Comparison of ENCODE assay signal across 2 cellular contexts in genomic region chr20:36150847-36151539, GRCh38.
TF ChIP-seq lines count a peak whose summit lies in the region.

No MANE protein-coding gene starts in this region.

TF ChIP-seq in HepG2, 621 proteins besides CTCF, POLR2A, EP300 and RAD21 (continues in another document):
- TF ChIP-seq ZNF276 (CRISPR knock-in tag; IDR thresholded peaks at IDR 0.05; ENCODE audit: low read depth) (peak; percentile 69; the same call in 1 of the 2 replicates), ESRRA (CRISPR knock-in tag; IDR thresholded peaks at IDR 0.05; ENCODE audit: low read depth) (peak; percentile 85), SMAD3 (CRISPR knock-in tag; IDR thresholded peaks at IDR 0.05) (peak; percentile 15; the same call in 1 of the 2 replicates), ZNF644 (CRISPR knock-in tag; IDR thresholded peaks at IDR 0.05; ENCODE audit: low read depth) (peak; percentile 27; the same call in 1 of the 2 replicates), ZBTB7A (CRISPR knock-in tag; IDR thresholded peaks at IDR 0.05) (peak; percentile 96), ZNF761 (CRISPR knock-in tag; conservative IDR thresholded peaks at IDR 0.05) (no peak), HDAC1 (CRISPR knock-in tag; IDR thresholded peaks at IDR 0.05) (peak; percentile 91), ZNF747 (CRISPR knock-in tag; IDR thresholded peaks at IDR 0.05; ENCODE audit: borderline replicate concordance) (no peak), HOXA5 (CRISPR knock-in tag; IDR thresholded peaks at IDR 0.05) (peak; percentile 50; the same call in 1 of the 2 replicates), THRA (CRISPR knock-in tag; IDR thresholded peaks at IDR 0.05; ENCODE audit: borderline replicate concordance) (peak; percentile 83; the same call in 1 of the 2 replicates), ARID4A (CRISPR knock-in tag; IDR thresholded peaks at IDR 0.05; ENCODE audit: borderline replicate concordance) (peak; percentile 64; the same call in 1 of the 2 replicates), ZNF205 (CRISPR knock-in tag; IDR thresholded peaks at IDR 0.05) (no peak), ELF1 (CRISPR knock-in tag; IDR thresholded peaks at IDR 0.05) (peak; percentile 58; the same call in 1 of the 2 replicates), HNF1A (IDR thresholded peaks at IDR 0.05; ENCODE audit: low read depth) (peak; percentile 68), HNF1A (CRISPR knock-in tag; IDR thresholded peaks at IDR 0.05; ENCODE audit: borderline replicate concordance) (peak; percentile 80; the same call in 1 of the 2 replicates)

TF ChIP-seq in H1, 55 proteins besides CTCF, POLR2A, EP300 and RAD21:
- TF ChIP-seq CEBPB (IDR thresholded peaks at IDR 0.05; ENCODE audit: low read depth, low read length) (no peak), MAFK (IDR thresholded peaks at IDR 0.05; ENCODE audit: low read depth, low read length) (no peak), GTF2F1 (IDR thresholded peaks at IDR 0.05; ENCODE audit: borderline replicate concordance, low read depth, low read length) (no peak), USF2 (IDR thresholded peaks at IDR 0.05; ENCODE audit: low read length) (no peak), SIRT6 (IDR thresholded peaks at IDR 0.05; ENCODE audit: low read length) (no peak)
